1 cellular context compared by ENCODE assay signal in the genomic region with DNA sequence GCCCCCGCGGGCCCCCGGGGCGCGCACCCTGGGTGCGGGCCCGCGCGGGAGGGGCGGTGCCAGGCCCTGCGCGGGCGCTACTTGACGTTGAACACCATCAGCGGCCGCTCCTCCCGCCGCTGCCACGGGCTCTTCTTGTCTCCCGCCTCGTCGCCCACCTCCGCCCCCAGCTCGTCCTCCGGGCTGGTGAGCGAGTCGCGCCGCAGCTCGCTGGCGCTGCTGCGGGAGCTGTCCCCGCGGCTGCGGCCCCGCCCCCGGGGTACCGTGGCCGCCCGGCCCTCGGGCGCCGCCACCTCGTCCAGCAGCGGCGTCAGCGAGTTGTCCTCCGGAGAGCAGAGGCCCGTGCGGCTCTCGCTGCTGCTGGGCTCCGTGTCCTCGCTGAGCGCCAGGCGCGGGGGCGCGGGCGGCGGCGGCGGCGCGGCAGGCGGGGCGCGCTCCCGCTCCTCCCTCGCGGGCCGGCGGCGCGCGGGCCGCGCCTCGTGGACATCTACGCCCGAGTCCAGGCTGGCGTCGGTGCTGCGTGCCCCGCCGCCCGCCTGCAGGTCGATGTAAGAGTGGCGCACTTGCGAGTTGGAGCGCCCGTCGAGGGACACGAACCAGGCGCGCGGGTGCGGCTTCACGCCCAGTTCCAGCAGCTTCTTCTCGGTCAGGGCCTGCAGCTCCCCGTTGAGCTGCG.
A peak's percentile ranks its signal among the peaks of the same experiment; 100 is the strongest.
TF ChIP-seq lines count a peak whose summit lies in the region.

No MANE protein-coding gene starts in this region.

TF ChIP-seq in K562, 482 proteins besides CTCF, POLR2A, EP300 and RAD21:
- TF ChIP-seq, protein P1, sequence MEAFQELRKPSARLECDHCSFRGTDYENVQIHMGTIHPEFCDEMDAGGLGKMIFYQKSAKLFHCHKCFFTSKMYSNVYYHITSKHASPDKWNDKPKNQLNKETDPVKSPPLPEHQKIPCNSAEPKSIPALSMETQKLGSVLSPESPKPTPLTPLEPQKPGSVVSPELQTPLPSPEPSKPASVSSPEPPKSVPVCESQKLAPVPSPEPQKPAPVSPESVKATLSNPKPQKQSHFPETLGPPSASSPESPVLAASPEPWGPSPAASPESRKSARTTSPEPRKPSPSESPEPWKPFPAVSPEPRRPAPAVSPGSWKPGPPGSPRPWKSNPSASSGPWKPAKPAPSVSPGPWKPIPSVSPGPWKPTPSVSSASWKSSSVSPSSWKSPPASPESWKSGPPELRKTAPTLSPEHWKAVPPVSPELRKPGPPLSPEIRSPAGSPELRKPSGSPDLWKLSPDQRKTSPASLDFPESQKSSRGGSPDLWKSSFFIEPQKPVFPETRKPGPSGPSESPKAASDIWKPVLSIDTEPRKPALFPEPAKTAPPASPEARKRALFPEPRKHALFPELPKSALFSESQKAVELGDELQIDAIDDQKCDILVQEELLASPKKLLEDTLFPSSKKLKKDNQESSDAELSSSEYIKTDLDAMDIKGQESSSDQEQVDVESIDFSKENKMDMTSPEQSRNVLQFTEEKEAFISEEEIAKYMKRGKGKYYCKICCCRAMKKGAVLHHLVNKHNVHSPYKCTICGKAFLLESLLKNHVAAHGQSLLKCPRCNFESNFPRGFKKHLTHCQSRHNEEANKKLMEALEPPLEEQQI (IDR thresholded peaks at IDR 0.05) = no peak
- TF ChIP-seq, protein P2, sequence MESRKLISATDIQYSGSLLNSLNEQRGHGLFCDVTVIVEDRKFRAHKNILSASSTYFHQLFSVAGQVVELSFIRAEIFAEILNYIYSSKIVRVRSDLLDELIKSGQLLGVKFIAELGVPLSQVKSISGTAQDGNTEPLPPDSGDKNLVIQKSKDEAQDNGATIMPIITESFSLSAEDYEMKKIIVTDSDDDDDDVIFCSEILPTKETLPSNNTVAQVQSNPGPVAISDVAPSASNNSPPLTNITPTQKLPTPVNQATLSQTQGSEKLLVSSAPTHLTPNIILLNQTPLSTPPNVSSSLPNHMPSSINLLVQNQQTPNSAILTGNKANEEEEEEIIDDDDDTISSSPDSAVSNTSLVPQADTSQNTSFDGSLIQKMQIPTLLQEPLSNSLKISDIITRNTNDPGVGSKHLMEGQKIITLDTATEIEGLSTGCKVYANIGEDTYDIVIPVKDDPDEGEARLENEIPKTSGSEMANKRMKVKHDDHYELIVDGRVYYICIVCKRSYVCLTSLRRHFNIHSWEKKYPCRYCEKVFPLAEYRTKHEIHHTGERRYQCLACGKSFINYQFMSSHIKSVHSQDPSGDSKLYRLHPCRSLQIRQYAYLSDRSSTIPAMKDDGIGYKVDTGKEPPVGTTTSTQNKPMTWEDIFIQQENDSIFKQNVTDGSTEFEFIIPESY (CRISPR knock-in tag; IDR thresholded peaks at IDR 0.05) = peak; percentile 8; the same call in 1 of the 2 replicates
